ENCODE assay signal across 16 cellular contexts in the genomic region with DNA sequence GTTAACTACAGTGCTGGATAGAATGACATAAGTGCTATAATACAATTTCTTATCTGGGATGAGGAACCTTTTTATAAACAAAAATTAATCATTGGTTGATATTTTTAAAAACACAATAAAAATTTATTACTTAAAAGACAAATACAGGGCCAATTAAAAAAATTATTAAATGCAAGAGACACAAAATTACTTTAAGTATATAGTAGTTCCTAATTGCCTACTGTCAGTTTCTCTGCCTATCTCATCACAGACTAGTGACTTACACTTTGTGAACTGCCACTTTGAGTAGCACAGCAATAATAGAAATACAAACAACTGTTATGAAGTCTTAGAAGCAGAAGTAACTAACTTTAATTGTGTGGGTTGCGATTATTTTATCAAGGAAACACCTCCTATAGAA. TPM values are rescaled to one million over a fixed set of nuclear protein-coding genes. Genes with fewer than 3 reads are reported as not detected.
A peak's percentile ranks its signal among the peaks of the same experiment; 100 is the strongest.
DNase-seq lines count a peak whose midpoint lies in the region; ATAC-seq and TF ChIP-seq lines count a peak whose summit lies in the region.
"Had no signal": no experiment of that assay in that cellular context is flagged by ENCODE, and none has a peak within 500 bp of the region (broad histone marks: within the 10 kb centered on the region; RNA-seq: fewer than 3 reads in every experiment).

No MANE protein-coding gene starts in this region.

- intact Hi-C loops in activated naive CD4-positive, alpha-beta T cell treated with anti-CD3 and anti-CD28 coated beads for 36 hours (cut with micrococcal nuclease), result loop anchor here (10.0 kb wide), 4 partner anchors 736 to 1966 kb away; a partner anchor contains a TSS

- no peak for TF ChIP-seq CTCF in thoracic aorta (IDR thresholded peaks at IDR 0.05)

- H3K27ac ChIP-seq in thoracic aorta, result peak overlapping the region; percentile 39 to 97

- DNase-seq in activated naive CD4-positive, alpha-beta T cell treated with anti-CD3 and anti-CD28 coated beads for 36 hours, result no peak
- DNase-seq in immature natural killer cell, result no peak
- DNase-seq in thoracic aorta (ENCODE audit: low spot score), result no peak
- DNase-seq in cortex of kidney (lab: John Stamatoyannopoulos, UW), result no peak
- DNase-seq: activated B cell treated with CpG ODN at 0.5 μM for 24 hours; activated naive CD8-positive, alpha-beta T cell treated with anti-CD3 and anti-CD28 coated beads, Interleukin-2, amount 10 ng/mL, durations not matched to agents 7 days and 5 days; endodermal cell; NCI-H1092 treated with DMSO at 0.1 percent for 48 hours; NCI-H69; stimulated activated naive B cell treated with anti-CD40 and anti-IgM and Interleukin-4, amounts not matched to agents 10 μg/mL and 1 μg/mL and 100 μg/mL, for 72 hours had no signal

- no peak for ATAC-seq in activated T-helper 17 cell treated with anti-CD3 and anti-CD28 coated beads, Interleukin-2, amount 50 U/mL, for 72 hours (replicated peaks)
- ATAC-seq in thoracic aorta (ENCODE audit: insufficient number of reproducible peaks, low FRiP score, low read depth), result no peak
- ATAC-seq in GM21576 (IDR thresholded peaks at IDR 0.05; ENCODE audit: unreplicated experiment), result no peak
- no peak for ATAC-seq in HG02870 (IDR thresholded peaks at IDR 0.05; ENCODE audit: unreplicated experiment)
- ATAC-seq: GM23338; stimulated activated naive B cell treated with anti-CD40 and anti-IgM and Interleukin-4, amounts not matched to agents 10 μg/mL and 1 μg/mL and 100 μg/mL, for 72 hours had no signal

- H3K4me3 Mint-ChIP-seq in activated naive CD4-positive, alpha-beta T cell treated with anti-CD3 and anti-CD28 coated beads, Interleukin-2, amount 50 U/mL, for 24 hours, result peak overlapping the region; percentile 68
- H3K4me3 Mint-ChIP-seq in activated naive CD4-positive, alpha-beta T cell treated with anti-CD3 and anti-CD28 coated beads for 36 hours, result no peak overlapping the region
- H3K4me3 Mint-ChIP-seq in activated T-helper 17 cell treated with anti-CD3 and anti-CD28 coated beads, Interleukin-2, amount 50 U/mL, for 72 hours, result peak overlapping the region; percentile 48
- peak overlapping the region; percentile 61 to 77 (median 69) for H3K4me3 Mint-ChIP-seq in immature natural killer cell
- H3K4me3 Mint-ChIP-seq: activated naive CD8-positive, alpha-beta T cell treated with anti-CD3 and anti-CD28 coated beads, Interleukin-2, amount 10 ng/mL, durations not matched to agents 7 days and 5 days; endodermal cell; GM23338; stimulated activated naive B cell treated with anti-CD40 and anti-IgM and Interleukin-4, amounts not matched to agents 10 μg/mL and 1 μg/mL and 100 μg/mL, for 72 hours had no signal

- H3K36me3 Mint-ChIP-seq in activated naive CD4-positive, alpha-beta T cell treated with anti-CD3 and anti-CD28 coated beads, Interleukin-2, amount 50 U/mL, for 24 hours, result peaks cover 4% of the 10 kb centered on the region
- no peaks in the 10 kb centered on the region for H3K36me3 Mint-ChIP-seq in activated naive CD4-positive, alpha-beta T cell treated with anti-CD3 and anti-CD28 coated beads for 36 hours (ENCODE audit: low read depth)
- H3K36me3 Mint-ChIP-seq in activated T-helper 17 cell treated with anti-CD3 and anti-CD28 coated beads, Interleukin-2, amount 50 U/mL, for 72 hours (ENCODE audit: low read depth), result peaks cover 4% of the 10 kb centered on the region
- H3K36me3 Mint-ChIP-seq in immature natural killer cell, result no peaks in the 10 kb centered on the region

- no peaks in the 10 kb centered on the region for H3K27me3 ChIP-seq in thoracic aorta (replicated peaks; ENCODE audit: insufficient read depth)
- H3K27me3 ChIP-seq: vagina had no signal

- no peaks in the 10 kb centered on the region for H3K27me3 Mint-ChIP-seq in activated naive CD4-positive, alpha-beta T cell treated with anti-CD3 and anti-CD28 coated beads, Interleukin-2, amount 50 U/mL, for 24 hours
- no peaks in the 10 kb centered on the region for H3K27me3 Mint-ChIP-seq in activated naive CD4-positive, alpha-beta T cell treated with anti-CD3 and anti-CD28 coated beads for 36 hours (ENCODE audit: low read depth)
- H3K27me3 Mint-ChIP-seq in activated T-helper 17 cell treated with anti-CD3 and anti-CD28 coated beads, Interleukin-2, amount 50 U/mL, for 72 hours, result no peaks in the 10 kb centered on the region
- H3K27me3 Mint-ChIP-seq in immature natural killer cell (ENCODE audit: low read depth in 3 of 3), result peaks cover 0 to 3% (median 0%) of the 10 kb centered on the region in 3 donors
- H3K27me3 Mint-ChIP-seq: activated B cell treated with CpG ODN at 0.5 μM for 24 hours; activated naive CD8-positive, alpha-beta T cell treated with anti-CD3 and anti-CD28 coated beads, Interleukin-2, amount 10 ng/mL, durations not matched to agents 7 days and 5 days; stimulated activated naive B cell treated with anti-CD40 and anti-IgM and Interleukin-4, amounts not matched to agents 10 μg/mL and 1 μg/mL and 100 μg/mL, for 72 hours had no signal

- CTCF ChIA-PET in activated naive CD4-positive, alpha-beta T cell treated with anti-CD3 and anti-CD28 coated beads for 36 hours (lab: Charles Lee), result interaction anchor here (0.7 to 3.3 kb wide), 5 partner anchors 8 to 40 kb away, joined by 3 to 20 read pairs (median 3); no protein-coding TSS in a partner anchor

- peaks cover 61 to 95% of the 10 kb centered on the region in 2 donors for H3K4me1 ChIP-seq in thoracic aorta (ENCODE audit: control insufficient read depth in 1 of 2, low read depth in 2 of 2)

- H3K4me1 Mint-ChIP-seq in activated naive CD4-positive, alpha-beta T cell treated with anti-CD3 and anti-CD28 coated beads, Interleukin-2, amount 50 U/mL, for 24 hours, result peaks cover 93% of the 10 kb centered on the region
- peaks cover 79% of the 10 kb centered on the region for H3K4me1 Mint-ChIP-seq in activated naive CD4-positive, alpha-beta T cell treated with anti-CD3 and anti-CD28 coated beads for 36 hours (ENCODE audit: low read depth)
- peaks cover 58% of the 10 kb centered on the region for H3K4me1 Mint-ChIP-seq in activated T-helper 17 cell treated with anti-CD3 and anti-CD28 coated beads, Interleukin-2, amount 50 U/mL, for 72 hours
- H3K4me1 Mint-ChIP-seq in immature natural killer cell, result peaks cover 93 to 100% of the 10 kb centered on the region in 2 donors

- H3K9me3 ChIP-seq in thoracic aorta, result no peaks in the 10 kb centered on the region
- H3K9me3 ChIP-seq: vagina had no signal

- no peaks in the 10 kb centered on the region for H3K9me3 Mint-ChIP-seq in activated naive CD4-positive, alpha-beta T cell treated with anti-CD3 and anti-CD28 coated beads, Interleukin-2, amount 50 U/mL, for 24 hours
- H3K9me3 Mint-ChIP-seq in activated naive CD4-positive, alpha-beta T cell treated with anti-CD3 and anti-CD28 coated beads for 36 hours, result no peaks in the 10 kb centered on the region
- no peaks in the 10 kb centered on the region for H3K9me3 Mint-ChIP-seq in activated T-helper 17 cell treated with anti-CD3 and anti-CD28 coated beads, Interleukin-2, amount 50 U/mL, for 72 hours
- no peaks in the 10 kb centered on the region for H3K9me3 Mint-ChIP-seq in immature natural killer cell
- H3K9me3 Mint-ChIP-seq: activated B cell treated with CpG ODN at 0.5 μM for 24 hours; activated naive CD8-positive, alpha-beta T cell treated with anti-CD3 and anti-CD28 coated beads, Interleukin-2, amount 10 ng/mL, durations not matched to agents 7 days and 5 days; endodermal cell; GM23338; stimulated activated naive B cell treated with anti-CD40 and anti-IgM and Interleukin-4, amounts not matched to agents 10 μg/mL and 1 μg/mL and 100 μg/mL, for 72 hours had no signal

- H3K27ac Mint-ChIP-seq in activated naive CD4-positive, alpha-beta T cell treated with anti-CD3 and anti-CD28 coated beads, Interleukin-2, amount 50 U/mL, for 24 hours, result no peak overlapping the region
- H3K27ac Mint-ChIP-seq in activated naive CD4-positive, alpha-beta T cell treated with anti-CD3 and anti-CD28 coated beads for 36 hours, result no peak overlapping the region
- peak overlapping the region; percentile 89 for H3K27ac Mint-ChIP-seq in activated T-helper 17 cell treated with anti-CD3 and anti-CD28 coated beads, Interleukin-2, amount 50 U/mL, for 72 hours
- H3K27ac Mint-ChIP-seq in immature natural killer cell, result peak overlapping the region; percentile 81 to 98 (median 86)
- H3K27ac Mint-ChIP-seq: activated B cell treated with CpG ODN at 0.5 μM for 24 hours; activated naive CD8-positive, alpha-beta T cell treated with anti-CD3 and anti-CD28 coated beads, Interleukin-2, amount 10 ng/mL, durations not matched to agents 7 days and 5 days; endodermal cell; GM23338 had no signal

- peak overlapping the region; percentile 44 for H3K4me3 ChIP-seq in thoracic aorta
- H3K4me3 ChIP-seq: GM23338 had no signal

- H3K36me3 ChIP-seq in thoracic aorta, result no peaks in the 10 kb centered on the region
- H3K36me3 ChIP-seq: vagina had no signal

RNA-seq across cellular contexts. Expression of a gene that starts 8.4 kb away (rescaled TPM):
- 10 to 100 TPM; 74.0 to 76.4 TPM for total RNA-seq in activated naive CD4-positive, alpha-beta T cell treated with anti-CD3 and anti-CD28 coated beads for 36 hours
- total RNA-seq in activated T-helper 17 cell treated with anti-CD3 and anti-CD28 coated beads, Interleukin-2, amount 50 U/mL, for 72 hours, result 10 to 100 TPM; 57.6 to 79.4 TPM
- polyA plus RNA-seq in immature natural killer cell, result 100 to 1,000 TPM; 235 to 402 (median 325) TPM
- total RNA-seq in thoracic aorta, result 100 to 1,000 TPM; 186 to 215 TPM

Comparison
In these comparisons a context has a peak if more than half of its experiments do, and no peak if none do; other contexts are left out.
1. H3K27ac Mint-ChIP-seq: peak in activated T-helper 17 cell treated with anti-CD3 and anti-CD28 coated beads, Interleukin-2, amount 50 U/mL, for 72 hours (single experiment) and immature natural killer cell (6 of 6); none in activated naive CD4-positive, alpha-beta T cell treated with anti-CD3 and anti-CD28 coated beads, Interleukin-2, amount 50 U/mL, for 24 hours (single experiment) and activated naive CD4-positive, alpha-beta T cell treated with anti-CD3 and anti-CD28 coated beads for 36 hours (single experiment).